8 cellular contexts compared by ENCODE assay signal in the genomic region with DNA sequence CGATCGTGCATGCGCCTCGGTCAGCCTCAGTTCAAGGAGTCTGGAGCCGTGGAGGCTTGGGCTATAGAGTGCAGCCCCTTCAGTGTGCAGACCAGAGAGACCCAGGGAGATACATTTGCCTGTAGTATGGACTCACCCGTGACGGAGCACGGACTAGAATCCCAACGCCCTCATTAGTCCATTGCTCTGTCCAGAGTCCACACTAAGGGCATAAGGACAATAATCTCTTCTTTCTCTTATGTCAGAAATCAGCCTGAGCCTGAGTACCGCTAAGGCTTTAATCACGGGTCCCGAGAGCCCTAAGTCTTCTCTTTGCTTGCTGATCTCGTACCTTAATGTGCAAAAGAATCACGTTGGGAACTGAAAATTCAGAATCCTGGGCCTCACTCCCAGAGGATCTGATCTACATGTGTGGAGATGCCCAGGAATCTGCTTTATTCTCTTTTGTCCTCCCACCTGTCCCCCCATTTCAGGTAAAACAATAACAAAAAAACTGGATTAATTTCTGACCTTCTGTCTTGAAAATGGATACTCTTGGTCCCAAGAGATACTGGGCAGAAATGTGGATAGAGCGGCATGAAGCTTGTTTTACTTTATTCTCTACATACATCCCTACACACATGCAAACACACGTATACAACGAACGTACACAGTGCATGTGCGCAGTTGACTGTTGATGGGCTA. TPM values are rescaled to one million over a fixed set of nuclear protein-coding genes. Genes with fewer than 3 reads are reported as not detected.
DNase-seq lines count a peak whose midpoint lies in the region; ATAC-seq and TF ChIP-seq lines count a peak whose summit lies in the region.

No MANE protein-coding gene starts in this region.

- ATAC-seq in Right ventricle myocardium inferior: peak; percentile 9
- ATAC-seq in HG02938 (IDR thresholded peaks at IDR 0.05; ENCODE audit: unreplicated experiment): peak; percentile 42

- TF ChIP-seq CTCF in PC-9 (conservative IDR thresholded peaks at IDR 0.05) (no peak), GM13977 (IDR thresholded peaks at IDR 0.05; ENCODE audit: extremely low read depth, insufficient read depth, missing control alignments) (no peak)

- H3K4me2 ChIP-seq in PC-9: peak overlapping the region; percentile 92

- H3K9me2 ChIP-seq in PC-9 (ENCODE audit: insufficient read depth): no peaks in the 10 kb centered on the region

- H3K4me3 ChIP-seq in PC-9 (peak overlapping the region; percentile 84), endocrine pancreas (ENCODE audit: control insufficient read depth, insufficient read depth, low read length) (peak overlapping the region; percentile 79), muscle layer of colon (ENCODE audit: low read depth in 1 of 2, low read length in 2 of 2) (peak overlapping the region; percentile 66 to 82)

- in situ Hi-C loops in GM13977 (cut with MboI; ENCODE audit: low pct_unique_long_range_greater_than_20kb, low sequenced_read_pairs, unreplicated experiment): loop anchor here (25.0 kb wide), 1 partner anchor 618 kb away; no protein-coding TSS in a partner anchor

- H3K27me3 ChIP-seq in PC-9 (ENCODE audit: insufficient read depth, low read depth) (no peaks in the 10 kb centered on the region), endocrine pancreas (ENCODE audit: control insufficient read depth, insufficient read depth, low read length) (no peaks in the 10 kb centered on the region), muscle layer of colon (ENCODE audit: control insufficient read depth in 1 of 2, insufficient read depth in 2 of 2, low read length in 2 of 2) (no peaks in the 10 kb centered on the region)

- DNase-seq in Right ventricle myocardium inferior (ENCODE audit: missing footprints) (no peak), cardiac septum (ENCODE audit: low spot score) (no peak), PC-9 (no peak), GM13977 (ENCODE audit: low spot score) (no peak)
- DNase-seq in stimulated activated CD4-positive, alpha-beta T cell treated with anti-CD3 and anti-CD28 coated beads, Interleukin-2, amount 100 ng/mL, for 48 hours: no peak

- peak overlapping the region; percentile 90 for H2AFZ ChIP-seq in PC-9

- BruUV-seq in PC-9 (replicated peaks; lab: Mats Ljungman, UMichigan): TSS peak; percentile 38

- no peaks in the 10 kb centered on the region for H4K20me1 ChIP-seq in PC-9 (ENCODE audit: insufficient read depth)

- H3K9me3 ChIP-seq in PC-9 (ENCODE audit: insufficient read depth, low read depth) (no peaks in the 10 kb centered on the region; the same call in 1 of the 2 replicates), endocrine pancreas (ENCODE audit: control insufficient read depth, low read length) (no peaks in the 10 kb centered on the region), muscle layer of colon (ENCODE audit: low read length) (no peaks in the 10 kb centered on the region)

- peak overlapping the region; percentile 65 for H3K9ac ChIP-seq in endocrine pancreas (ENCODE audit: control insufficient read depth, insufficient read depth, low read length)
- peak overlapping the region; percentile 54 for H3K9ac ChIP-seq in muscle layer of colon (ENCODE audit: low read length)

- H3K4me1 ChIP-seq in PC-9 (replicated peaks; ENCODE audit: insufficient read depth) (peaks cover 22% of the 10 kb centered on the region), endocrine pancreas (ENCODE audit: control insufficient read depth, insufficient read depth, low read length) (no peaks in the 10 kb centered on the region), muscle layer of colon (ENCODE audit: insufficient read depth, low read length) (peaks cover 13% of the 10 kb centered on the region)

- H3K36me3 ChIP-seq in PC-9 (ENCODE audit: low read depth) (no peaks in the 10 kb centered on the region), endocrine pancreas (ENCODE audit: control insufficient read depth, insufficient read depth, low read length) (no peaks in the 10 kb centered on the region), muscle layer of colon (ENCODE audit: insufficient read depth, low read length) (peaks cover 5% of the 10 kb centered on the region)

- CTCF ChIA-PET in PC-9 (lab: Charles Lee): interaction anchor here (0.6 kb wide), 1 partner anchor 120 kb away, joined by 11 read pairs; the partner anchor contains the start of gene NQO2

- intact Hi-C loops in Right ventricle myocardium inferior (cut with DNase I) (loop anchor here (2.0 kb wide), 1 partner anchor 120 kb away; the partner anchor contains the start of gene NQO2), cardiac septum (cut with DNase I) (loop anchor here (5.0 kb wide), 1 partner anchor 47 kb away; no protein-coding TSS in a partner anchor), PC-9 (cut with micrococcal nuclease; ENCODE audit: unreplicated experiment) (loop anchor here (2.0 to 5.0 kb wide), 3 partner anchors 52 to 134 kb away; partner anchors contain the start of gene RIPK1)

- POLR2A ChIA-PET in PC-9 (lab: Charles Lee; ENCODE audit: unreplicated experiment): no interaction called here

- H3K27ac ChIP-seq in PC-9: peak overlapping the region; percentile 97; the same call in 1 of the 2 replicates
- H3K27ac ChIP-seq in muscle layer of colon (ENCODE audit: low read depth, low read length): peak overlapping the region; percentile 90

- H3F3A ChIP-seq in PC-9 (ENCODE audit: insufficient read depth, low read depth): peaks cover 11% of the 10 kb centered on the region; the same call in 1 of the 2 replicates

- peaks cover 7% of the 10 kb centered on the region; the same call in 1 of the 2 replicates for H3K79me2 ChIP-seq in PC-9 (ENCODE audit: low read depth)

RNA-seq across cellular contexts. Expression of gene BPHL, which starts 0.7 kb away (rescaled TPM):
- total RNA-seq in Right ventricle myocardium inferior: 19.0 TPM
- total RNA-seq in cardiac septum: 12.0 TPM
- total RNA-seq in PC-9 (2021): 23.7 and 24.5 TPM in 2 replicates

RNA-seq across cellular contexts. Expression of gene TUBB2A, which starts 38.2 kb away (rescaled TPM):
- total RNA-seq in Right ventricle myocardium inferior (25.0 TPM), cardiac septum (25.1 TPM), PC-9 (2021) (17.0 and 19.0 TPM in 2 replicates)

RNA-seq across cellular contexts. Expression of gene RIPK1, which starts 50.9 kb away (rescaled TPM):
- 6.9 TPM for total RNA-seq in Right ventricle myocardium inferior
- total RNA-seq in cardiac septum: 8.2 TPM
- total RNA-seq in PC-9 (2021): 13.9 and 14.8 TPM in 2 replicates
